8 cellular contexts compared by ENCODE assay signal in the genomic region with DNA sequence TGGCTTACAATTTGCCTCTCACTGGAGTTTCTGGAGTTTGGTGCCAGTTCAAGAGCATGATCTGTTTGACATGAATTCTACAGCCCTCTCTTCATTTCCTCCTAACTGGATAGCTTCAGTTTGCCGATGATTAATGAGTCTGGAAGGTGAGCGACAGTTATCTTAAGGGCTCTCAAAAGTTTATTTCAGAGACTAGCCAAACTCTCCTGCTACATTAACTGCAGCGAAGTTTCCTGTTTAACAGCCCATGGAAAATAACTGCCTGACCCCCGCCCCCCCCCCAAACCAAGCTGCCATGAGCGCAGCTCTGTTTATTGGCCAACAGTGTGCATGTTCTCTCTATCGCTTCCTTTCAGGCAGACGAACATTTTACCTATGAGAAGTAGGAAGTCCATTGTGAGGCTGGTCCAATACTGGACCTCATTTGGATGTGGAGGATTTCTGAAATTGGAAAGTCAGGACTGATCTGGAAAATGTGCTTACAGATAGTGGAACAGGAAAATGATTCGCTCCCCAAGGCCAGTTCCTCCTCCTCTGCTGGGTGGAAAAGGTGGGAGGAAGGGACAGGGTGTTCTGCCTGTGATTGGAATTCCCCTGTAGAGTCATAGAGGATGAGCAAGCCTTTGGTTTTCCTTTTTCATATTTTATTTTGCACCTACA.
DNase-seq lines count a peak whose midpoint lies in the region; ATAC-seq and TF ChIP-seq lines count a peak whose summit lies in the region.

No MANE protein-coding gene starts in this region.

- H3K4me1 Mint-ChIP-seq in HFFc6 (ENCODE audit: low read depth) = peaks cover 16% of the 10 kb centered on the region; the same call in 1 of the 2 replicates

- H3K27ac ChIP-seq in right atrium auricular region (peak overlapping the region; percentile 37 to 81), smooth muscle cell (ENCODE audit: low read depth) (peak overlapping the region; percentile 88)

- H3K9ac ChIP-seq in smooth muscle cell (ENCODE audit: low read depth) = peak overlapping the region; percentile 58

- H3K4me1 ChIP-seq in right atrium auricular region (peaks cover 0 to 15% of the 10 kb centered on the region in 2 donors), smooth muscle cell (ENCODE audit: low read depth) (peaks cover 5% of the 10 kb centered on the region)

- ATAC-seq in HG03439 (IDR thresholded peaks at IDR 0.05; ENCODE audit: unreplicated experiment) = no peak

- no peak overlapping the region; the same call in 1 of the 2 replicates for H3K4me3 Mint-ChIP-seq in HFFc6

- H3K4me3 ChIP-seq in right atrium auricular region = no peak overlapping the region
- H3K4me3 ChIP-seq in smooth muscle cell = no peak overlapping the region

- TF ChIP-seq CTCF in HFFc6 (IDR thresholded peaks at IDR 0.05) (no peak), right atrium auricular region (IDR thresholded peaks at IDR 0.05) (no peak), smooth muscle cell (IDR thresholded peaks at IDR 0.05; ENCODE audit: borderline replicate concordance, insufficient read depth, poor library complexity, severe bottlenecking) (no peak)

- H3K36me3 ChIP-seq in right atrium auricular region (no peaks in the 10 kb centered on the region), smooth muscle cell (ENCODE audit: low read depth) (no peaks in the 10 kb centered on the region)

- peak overlapping the region; percentile 46 for H2AFZ ChIP-seq in smooth muscle cell (ENCODE audit: low read depth)

- peak overlapping the region; percentile 30; the same call in 1 of the 2 replicates for H3K27ac Mint-ChIP-seq in HFFc6

- H3K27me3 ChIP-seq in right atrium auricular region (no peaks in the 10 kb centered on the region), smooth muscle cell (ENCODE audit: low read depth) (no peaks in the 10 kb centered on the region)

- peak; percentile 34 for DNase-seq in HFFc6
- DNase-seq in amniotic epithelial cell (ENCODE audit: low read depth) = peak; percentile 64
- no peak for DNase-seq in right atrium auricular region (ENCODE audit: low spot score)
- DNase-seq in smooth muscle cell (lab: John Stamatoyannopoulos, UW; ENCODE audit: unreplicated experiment) = no peak
- no peak for DNase-seq in COLO668 (lab: John Stamatoyannopoulos, UW; ENCODE audit: unreplicated experiment)
- DNase-seq in NCI-H748 treated with DMSO at 0.1 percent for 48 hours (lab: John Stamatoyannopoulos, UW) = no peak
- DNase-seq in amygdala (lab: John Stamatoyannopoulos, UW) = no peak

- no peaks in the 10 kb centered on the region for H4K20me1 ChIP-seq in smooth muscle cell (ENCODE audit: low read depth)

- WGBS in smooth muscle cell (ENCODE audit: low lambda C conversion rate) = 35% methylated on average over 8 of the region's 8 CpGs

- H3K4me2 ChIP-seq in smooth muscle cell = peak overlapping the region; percentile 56

- peaks cover 9% of the 10 kb centered on the region for H3F3A ChIP-seq in smooth muscle cell (ENCODE audit: low read depth)

- H3K27me3 Mint-ChIP-seq in HFFc6 (ENCODE audit: insufficient read depth) = peaks cover 2% of the 10 kb centered on the region; the same call in 1 of the 2 replicates

- H3K9me3 ChIP-seq in right atrium auricular region (no peaks in the 10 kb centered on the region), smooth muscle cell (replicated peaks; ENCODE audit: low read depth) (no peaks in the 10 kb centered on the region)

- peaks cover 3% of the 10 kb centered on the region for H3K9me3 Mint-ChIP-seq in HFFc6

- no peaks in the 10 kb centered on the region for H3K36me3 Mint-ChIP-seq in HFFc6 (ENCODE audit: low read depth)

- H3K79me2 ChIP-seq in smooth muscle cell (ENCODE audit: low read depth) = no peaks in the 10 kb centered on the region

Comparison
In these comparisons a context has a peak if more than half of its experiments do, and no peak if none do; other contexts are left out.
1. DNase-seq: peak in HFFc6 (single experiment) and amniotic epithelial cell (single experiment); none in right atrium auricular region (single experiment), smooth muscle cell (single experiment), COLO668 (single experiment), NCI-H748 treated with DMSO at 0.1 percent for 48 hours (single experiment) and amygdala (0 of 56).